8 cellular contexts compared by ENCODE assay signal in genomic region chr2:27428213-27428977, GRCh38. TPM values are rescaled to one million over a fixed set of nuclear protein-coding genes. Genes with fewer than 3 reads are reported as not detected.
DNase-seq lines count a peak whose midpoint lies in the region; ATAC-seq and TF ChIP-seq lines count a peak whose summit lies in the region.

Gene NRBP1, plus strand, starts transcription at chr2:27428631. Its CDS starts 4,643 bp downstream, at chr2:27433274.

- no peaks in the 10 kb centered on the region for H3K27me3 ChIP-seq in left lung

- DNase-seq in NCI-H748 treated with DMSO at 0.1 percent for 48 hours (lab: John Stamatoyannopoulos, UW) (peak; percentile 80), dedifferentiated amniotic fluid mesenchymal stem cell (ENCODE audit: extremely low spot score) (peak; percentile 78), left lung (peak; percentile 93 to 98)
- DNase-seq in activated CD4-positive, alpha-beta T cell treated with anti-CD3 and anti-CD28 coated beads, Interleukin-2, amount 50 U/mL, for 24 hours (ENCODE audit: low read depth in 1 of 2, low spot score in 1 of 2): peak; percentile 80 to 86
- DNase-seq in stimulated activated CD4-positive, alpha-beta T cell treated with anti-CD3 and anti-CD28 coated beads, Interleukin-2, amount 100 ng/mL, for 4 hours (ENCODE audit: low read depth): peak; percentile 85

- peaks cover 0 to 4% of the 10 kb centered on the region in 2 donors for H3K36me3 ChIP-seq in left lung

- H3K9me3 ChIP-seq in left lung: no peaks in the 10 kb centered on the region

- TF ChIP-seq CTCF in C4-2B (conservative IDR thresholded peaks at IDR 0.05) (no peak), left lung (IDR thresholded peaks at IDR 0.05) (no peak)

- intact Hi-C loops in left lung (cut with DNase I): no loop called here

- peak within 1 kb of the TSS; percentile 98 to 100 for H3K4me3 ChIP-seq in left lung

- H3K27ac ChIP-seq in C4-2B (peak within 1 kb of the TSS; percentile 93), left lung (peak within 1 kb of the TSS; percentile 99)

- peaks cover 6 to 35% of the 10 kb centered on the region in 2 donors for H3K4me1 ChIP-seq in left lung

- ATAC-seq in GM19351 (IDR thresholded peaks at IDR 0.05; ENCODE audit: unreplicated experiment) (peak; percentile 79), HG03520 (IDR thresholded peaks at IDR 0.05; ENCODE audit: unreplicated experiment) (peak; percentile 84), left lung (peak; percentile 96)

RNA-seq across cellular contexts. Expression of gene NRBP1, which starts in this region (rescaled TPM):
- total RNA-seq in left lung: 10 to 100 TPM; 81.6 to 85.4 TPM

Comparison
In these comparisons a context has a peak if more than half of its experiments do, and no peak if none do; other contexts are left out.
1. Peak in every context shown above with its lines: DNase-seq, ATAC-seq, H3K4me3 ChIP-seq and H3K27ac ChIP-seq.